Comparison of ENCODE assay signal across 20 cellular contexts in the genomic region with DNA sequence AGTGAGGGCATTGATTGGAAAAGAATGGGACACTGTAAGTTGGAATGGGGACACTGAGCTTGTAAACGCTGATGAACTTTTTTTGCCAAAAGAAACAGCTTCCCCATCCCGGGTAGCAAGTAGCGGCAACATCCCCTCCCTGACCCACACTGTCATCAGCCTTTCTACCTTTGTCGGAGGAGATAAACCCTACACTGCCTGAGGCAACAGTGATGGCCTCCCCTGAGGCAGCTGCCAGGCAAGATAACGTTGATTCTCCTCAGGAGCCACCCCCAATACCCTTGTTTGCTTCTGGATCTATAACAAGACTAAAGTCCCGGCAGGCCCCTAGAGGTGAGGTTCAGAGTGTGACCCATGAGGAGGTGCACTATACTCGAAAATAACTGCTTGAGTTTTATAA.
"Had no signal": no experiment of that assay in that cellular context is flagged by ENCODE, and none has a peak within 500 bp of the region (broad histone marks: within the 10 kb centered on the region; RNA-seq: fewer than 3 reads in every experiment).

No MANE protein-coding gene starts in this region.

- H3K9me3 Mint-ChIP-seq: effector memory CD8-positive, alpha-beta T cell had no signal

- H3K4me3 Mint-ChIP-seq: effector memory CD8-positive, alpha-beta T cell; endodermal cell; mesothelial cell of epicardium; naive B cell; naive thymus-derived CD8-positive, alpha-beta T cell had no signal

- DNase-seq: effector CD8-positive, alpha-beta T cell; effector memory CD8-positive, alpha-beta T cell; endodermal cell; esophagus squamous epithelium; foreskin fibroblast; foreskin melanocyte; gastrocnemius medialis; glutamatergic neuron; head of caudate nucleus; heart right ventricle; hippocampal formation; left cardiac atrium; left lung; left ventricle myocardium superior; lower lobe of right lung; mesenchymal stem cell; mucosa of descending colon; naive B cell; naive thymus-derived CD8-positive, alpha-beta T cell had no signal

- H3K27ac Mint-ChIP-seq: effector memory CD8-positive, alpha-beta T cell; endodermal cell; mesothelial cell of epicardium; naive thymus-derived CD8-positive, alpha-beta T cell had no signal

- H3K27me3 Mint-ChIP-seq: effector memory CD8-positive, alpha-beta T cell; naive B cell; naive thymus-derived CD8-positive, alpha-beta T cell had no signal

- H3K4me1 Mint-ChIP-seq: endodermal cell, mesothelial cell of epicardium had no signal
